8 cellular contexts compared by ENCODE assay signal in the genomic region with DNA sequence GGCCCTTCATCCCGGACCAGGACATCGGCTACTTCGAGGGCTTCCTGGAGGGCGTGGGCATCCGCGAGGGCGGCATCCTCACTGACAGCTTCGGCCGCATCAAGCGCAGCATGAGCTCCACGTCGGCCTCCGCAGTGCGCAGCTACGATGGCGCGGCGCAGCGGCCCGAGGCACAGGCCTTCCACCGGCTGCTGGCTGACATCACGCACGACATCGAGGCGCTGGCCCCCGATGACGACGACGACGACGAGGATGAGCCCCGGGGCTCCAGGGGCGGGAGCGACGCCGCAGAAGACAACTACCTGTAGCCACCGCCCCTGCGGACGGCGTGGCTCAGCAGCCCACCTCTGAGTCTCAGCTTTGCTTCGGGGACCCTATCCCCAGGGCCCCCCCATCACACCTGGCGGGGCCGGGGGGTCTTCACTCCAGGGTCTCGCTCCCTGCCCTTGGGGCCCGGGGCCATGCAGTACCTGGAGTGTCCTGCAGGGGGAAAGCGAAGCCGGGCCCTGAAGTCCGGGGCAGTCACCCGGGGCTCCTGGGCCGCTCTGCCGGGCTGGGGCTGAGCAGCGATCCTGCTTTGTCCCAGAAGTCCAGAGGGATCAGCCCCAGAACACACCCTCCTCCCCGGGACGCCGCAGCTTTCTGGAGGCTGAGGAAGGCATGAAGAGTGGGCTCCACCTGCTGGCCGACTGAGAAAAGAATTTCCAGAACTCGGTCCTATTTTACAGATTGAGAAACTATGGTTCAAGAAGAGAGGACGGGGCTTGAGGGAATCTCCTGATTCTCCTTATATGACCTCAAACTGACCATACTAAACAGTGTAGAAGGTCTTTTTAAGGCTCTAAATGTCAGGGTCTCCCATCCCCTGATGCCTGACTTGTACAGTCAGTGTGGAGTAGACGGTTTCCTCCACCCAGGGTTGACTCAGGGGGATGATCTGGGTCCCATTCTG. TPM values are rescaled to one million over a fixed set of nuclear protein-coding genes. Genes with fewer than 3 reads are reported as not detected.
DNase-seq lines count a peak whose midpoint lies in the region; ATAC-seq and TF ChIP-seq lines count a peak whose summit lies in the region.

No MANE protein-coding gene starts in this region.

- TF ChIP-seq CTCF in AG10803 (conservative IDR thresholded peaks at IDR 0.05; ENCODE audit: low read length) (peak; percentile 69), kidney epithelial cell (IDR thresholded peaks at IDR 0.05; ENCODE audit: insufficient read depth, low read length, poor library complexity, severe bottlenecking) (peak; percentile 98)

- H3K36me3 ChIP-seq in kidney epithelial cell (ENCODE audit: control insufficient read depth, insufficient read depth, low read length), result no peaks in the 10 kb centered on the region

- H3K27me3 ChIP-seq in kidney epithelial cell (ENCODE audit: control insufficient read depth, insufficient read depth, low read length), result peaks cover 38% of the 10 kb centered on the region

- ATAC-seq in HG02884 (IDR thresholded peaks at IDR 0.05; ENCODE audit: unreplicated experiment), result no peak

- DNase-seq in AG10803 (ENCODE audit: low read depth), result peak; percentile 87
- peak; percentile 79 for DNase-seq in HCEC 1CT
- peak; percentile 56 for DNase-seq in NCI-H446 treated with DMSO at 0.1 percent for 48 hours (lab: John Stamatoyannopoulos, UW)
- peak; percentile 19 for DNase-seq in activated CD4-positive, CD25-positive, alpha-beta regulatory T cell treated with anti-CD3 and anti-CD28 coated beads, Interleukin-2, amount 50 U/mL, for 16 hours (ENCODE audit: low read depth, low spot score)
- DNase-seq in cerebellum (ENCODE audit: low spot score), result peak; percentile 83
- DNase-seq in kidney epithelial cell (ENCODE audit: low read depth), result peak; percentile 31
- peak; percentile 22 to 39 (median 30) for DNase-seq in stimulated activated CD4-positive, alpha-beta T cell treated with anti-CD3 and anti-CD28 coated beads, Interleukin-1b, Interleukin-23, amount 100 ng/mL, for 24 hours (ENCODE audit: low read depth in 4 of 4, low spot score in 1 of 4)

- H3K4me3 ChIP-seq in AG10803 (ENCODE audit: low read length) (peak overlapping the region; percentile 20; the same call in 1 of the 2 replicates), kidney epithelial cell (ENCODE audit: low read depth, low read length) (peak overlapping the region; percentile 8)

RNA-seq across cellular contexts. Expression of a gene that starts 20.8 kb away (rescaled TPM):
- total RNA-seq in cerebellum, result 2.6 TPM
- 0.17 and 0.34 TPM in 2 replicates for total RNA-seq in kidney epithelial cell

RNA-seq across cellular contexts. Expression of a gene that starts 21.0 kb away (rescaled TPM):
- total RNA-seq in cerebellum (4.8 TPM), kidney epithelial cell (not detected in 2 replicates)

Comparison
In these comparisons a context has a peak if more than half of its experiments do, and no peak if none do; other contexts are left out.
1. DNase-seq: peak in every context shown above with its lines; median percentile 87 in AG10803; 83 in cerebellum; 79 in HCEC 1CT; 56 in NCI-H446 treated with DMSO at 0.1 percent for 48 hours; 31 in kidney epithelial cell; 30 in stimulated activated CD4-positive, alpha-beta T cell treated with anti-CD3 and anti-CD28 coated beads, Interleukin-1b, Interleukin-23, amount 100 ng/mL, for 24 hours; 19 in activated CD4-positive, CD25-positive, alpha-beta regulatory T cell treated with anti-CD3 and anti-CD28 coated beads, Interleukin-2, amount 50 U/mL, for 16 hours.